In the genomic region with DNA sequence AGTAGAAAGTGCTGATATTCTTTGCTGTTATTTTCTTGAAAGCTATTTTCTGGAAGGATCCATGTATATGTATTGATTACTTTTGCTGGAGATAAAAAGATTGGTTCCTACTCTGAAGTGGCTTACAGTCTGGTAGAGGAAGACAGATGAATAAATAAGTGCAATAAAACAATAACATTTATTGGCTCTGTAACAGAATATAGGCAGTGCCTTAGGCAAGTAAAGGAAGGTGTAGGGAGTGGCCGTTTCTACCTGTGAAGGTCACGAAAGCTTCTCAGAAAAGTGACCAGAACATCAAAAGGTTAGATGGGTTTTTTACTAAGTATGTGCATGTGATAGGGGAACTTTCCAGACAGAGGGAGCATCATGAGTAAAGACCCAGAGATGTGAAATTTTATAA, we compare ENCODE assay signal across 17 cellular contexts. TPM values are rescaled to one million over a fixed set of nuclear protein-coding genes. Genes with fewer than 3 reads are reported as not detected.
DNase-seq lines count a peak whose midpoint lies in the region; ATAC-seq and FAIRE-seq lines count a peak whose summit lies in the region.
"Had no signal": no experiment of that assay in that cellular context is flagged by ENCODE, and none has a peak within 500 bp of the region (broad histone marks: within the 10 kb centered on the region; RNA-seq: fewer than 3 reads in every experiment).

No MANE protein-coding gene starts in this region.

- H3K27me3 ChIP-seq in small intestine (ENCODE audit: control insufficient read depth in 2 of 2, insufficient read depth in 2 of 2, low read length in 2 of 2), result no peaks in the 10 kb centered on the region
- H3K27me3 ChIP-seq: BE2C had no signal

- no peak overlapping the region for H3K4me3 ChIP-seq in small intestine (ENCODE audit: low read depth in 1 of 2, low read length in 2 of 2)
- H3K4me3 ChIP-seq: GM23248, HAP-1 had no signal

- peaks cover 55% of the 10 kb centered on the region for H3K36me3 Mint-ChIP-seq in activated naive CD8-positive, alpha-beta T cell treated with anti-CD3 and anti-CD28 coated beads for 36 hours
- H3K36me3 Mint-ChIP-seq in activated naive CD8-positive, alpha-beta T cell treated with anti-CD3 and anti-CD28 coated beads, Interleukin-2, amount 50 U/mL, for 24 hours (ENCODE audit: low read depth), result peaks cover 41% of the 10 kb centered on the region

- peaks cover 8% of the 10 kb centered on the region for H3K9me3 Mint-ChIP-seq in activated naive CD8-positive, alpha-beta T cell treated with anti-CD3 and anti-CD28 coated beads for 36 hours
- H3K9me3 Mint-ChIP-seq in activated naive CD8-positive, alpha-beta T cell treated with anti-CD3 and anti-CD28 coated beads, Interleukin-2, amount 50 U/mL, for 24 hours, result peaks cover 8% of the 10 kb centered on the region
- H3K9me3 Mint-ChIP-seq: CD4-positive, alpha-beta T cell had no signal

- no peaks in the 10 kb centered on the region for H3K27me3 Mint-ChIP-seq in activated naive CD8-positive, alpha-beta T cell treated with anti-CD3 and anti-CD28 coated beads for 36 hours
- H3K27me3 Mint-ChIP-seq in activated naive CD8-positive, alpha-beta T cell treated with anti-CD3 and anti-CD28 coated beads, Interleukin-2, amount 50 U/mL, for 24 hours, result no peaks in the 10 kb centered on the region
- H3K27me3 Mint-ChIP-seq: CD4-positive, alpha-beta T cell had no signal

- no peaks in the 10 kb centered on the region for H3K9me3 ChIP-seq in small intestine (ENCODE audit: control insufficient read depth, low read depth)
- H3K9me3 ChIP-seq: BE2C, Caco-2, HAP-1 had no signal

- H3K4me3 Mint-ChIP-seq in activated naive CD8-positive, alpha-beta T cell treated with anti-CD3 and anti-CD28 coated beads for 36 hours, result no peak overlapping the region
- H3K4me3 Mint-ChIP-seq in activated naive CD8-positive, alpha-beta T cell treated with anti-CD3 and anti-CD28 coated beads, Interleukin-2, amount 50 U/mL, for 24 hours, result no peak overlapping the region
- H3K4me3 Mint-ChIP-seq: CD4-positive, alpha-beta T cell had no signal

- no peaks in the 10 kb centered on the region for H3K36me3 ChIP-seq in small intestine (ENCODE audit: control insufficient read depth in 2 of 2, insufficient read depth in 2 of 2, low read length in 2 of 2)
- H3K36me3 ChIP-seq: BE2C, HAP-1 had no signal

- peak overlapping the region; percentile 10 for H3K27ac Mint-ChIP-seq in activated naive CD8-positive, alpha-beta T cell treated with anti-CD3 and anti-CD28 coated beads for 36 hours
- no peak overlapping the region for H3K27ac Mint-ChIP-seq in activated naive CD8-positive, alpha-beta T cell treated with anti-CD3 and anti-CD28 coated beads, Interleukin-2, amount 50 U/mL, for 24 hours
- H3K27ac Mint-ChIP-seq: CD4-positive, alpha-beta T cell had no signal

- no peak for DNase-seq in activated naive CD8-positive, alpha-beta T cell treated with anti-CD3 and anti-CD28 coated beads for 36 hours
- no peak for DNase-seq in activated naive CD8-positive, alpha-beta T cell treated with anti-CD3 and anti-CD28 coated beads, Interleukin-2, amount 50 U/mL, for 24 hours
- DNase-seq in small intestine, result peak; percentile 66
- DNase-seq: ACHN; BE2C; C1 segment of cervical spinal cord; Caco-2; CD4-positive, alpha-beta T cell; GM23248 had no signal

- H3K27ac ChIP-seq in small intestine (ENCODE audit: low read depth in 1 of 2, low read length in 1 of 2), result no peak overlapping the region
- H3K27ac ChIP-seq: GM23248 had no signal

- peak; percentile 38 for FAIRE-seq in colon (lab: Jason Lieb, UNC)
- no peak for FAIRE-seq in small intestine (lab: Jason Lieb, UNC)
- FAIRE-seq: A204.1, D721Med, G401.6, GM12891 had no signal

- H3K4me1 Mint-ChIP-seq in activated naive CD8-positive, alpha-beta T cell treated with anti-CD3 and anti-CD28 coated beads for 36 hours, result peaks cover 56% of the 10 kb centered on the region
- H3K4me1 Mint-ChIP-seq in activated naive CD8-positive, alpha-beta T cell treated with anti-CD3 and anti-CD28 coated beads, Interleukin-2, amount 50 U/mL, for 24 hours, result peaks cover 53% of the 10 kb centered on the region

- ATAC-seq in activated naive CD8-positive, alpha-beta T cell treated with anti-CD3 and anti-CD28 coated beads, Interleukin-2, amount 50 U/mL, for 24 hours, result no peak
- ATAC-seq in HG03196 (IDR thresholded peaks at IDR 0.05; ENCODE audit: unreplicated experiment) (no peak), GM19455 (IDR thresholded peaks at IDR 0.05; ENCODE audit: unreplicated experiment) (no peak)

- peaks cover 0 to 2% of the 10 kb centered on the region in 2 donors for H3K4me1 ChIP-seq in small intestine (ENCODE audit: control insufficient read depth in 2 of 2, insufficient read depth in 1 of 2, low read depth in 1 of 2, low read length in 1 of 2)
- H3K4me1 ChIP-seq: BE2C, Caco-2 had no signal

- 12 to 73% (median 24%) methylated on average over 2 of the region's 2 CpGs for WGBS in small intestine, 3 donors

RNA-seq across cellular contexts. Expression of a gene that starts 43.1 kb away (rescaled TPM):
- 10 to 100 TPM; 29.6 to 29.7 TPM for total RNA-seq in activated naive CD8-positive, alpha-beta T cell treated with anti-CD3 and anti-CD28 coated beads for 36 hours
- 10 to 100 TPM; 10.8 to 18.1 (median 14.5) TPM for polyA plus RNA-seq in small intestine
